Comparison of ENCODE assay signal across 1 cellular context in the genomic region with DNA sequence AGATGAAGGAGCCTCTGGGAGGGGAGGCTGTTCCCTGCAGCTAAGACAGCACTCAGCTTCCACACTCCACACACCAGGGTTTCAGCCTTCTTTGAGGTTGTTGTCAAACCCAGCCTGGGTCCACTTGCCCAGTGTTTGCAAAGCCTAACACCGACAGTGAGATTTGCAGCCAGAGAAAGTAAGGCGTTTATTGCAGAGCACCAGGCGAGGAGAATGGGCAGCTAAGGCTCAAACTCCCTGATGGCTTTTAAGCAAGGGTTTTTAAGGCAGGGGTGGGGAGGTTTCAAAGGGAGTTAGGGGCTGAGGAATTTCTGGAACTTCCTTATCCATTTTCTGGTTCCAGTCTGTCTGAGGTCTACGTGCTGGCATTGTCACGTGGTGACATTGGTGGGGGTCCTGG.
TF ChIP-seq lines count a peak whose summit lies in the region.

No MANE protein-coding gene starts in this region.

TF ChIP-seq in GM23338, 12 proteins besides CTCF, POLR2A, EP300 and RAD21:
- TF ChIP-seq EZH2phosphoT487 (IDR thresholded peaks at IDR 0.05; ENCODE audit: unreplicated experiment) (no peak), EZH2 (IDR thresholded peaks at IDR 0.05; ENCODE audit: low read depth, unreplicated experiment) (no peak), ETS1 (IDR thresholded peaks at IDR 0.05) (no peak), ZNF462 (CRISPR knock-in tag; IDR thresholded peaks at IDR 0.05) (no peak), ZNF114 (CRISPR knock-in tag; IDR thresholded peaks at IDR 0.05) (no peak), POLR2AphosphoS5 (IDR thresholded peaks at IDR 0.05; ENCODE audit: low read depth) (no peak), NANOG (IDR thresholded peaks at IDR 0.05; ENCODE audit: borderline replicate concordance) (no peak), CREB1 (CRISPR knock-in tag; IDR thresholded peaks at IDR 0.05; ENCODE audit: low read depth) (no peak), JUNB (IDR thresholded peaks at IDR 0.05; ENCODE audit: unreplicated experiment) (no peak), STAT1 (IDR thresholded peaks at IDR 0.05; ENCODE audit: unreplicated experiment) (no peak), ZNF331 (CRISPR knock-in tag; IDR thresholded peaks at IDR 0.05; ENCODE audit: low read depth) (no peak)
- TF ChIP-seq, protein P1, sequence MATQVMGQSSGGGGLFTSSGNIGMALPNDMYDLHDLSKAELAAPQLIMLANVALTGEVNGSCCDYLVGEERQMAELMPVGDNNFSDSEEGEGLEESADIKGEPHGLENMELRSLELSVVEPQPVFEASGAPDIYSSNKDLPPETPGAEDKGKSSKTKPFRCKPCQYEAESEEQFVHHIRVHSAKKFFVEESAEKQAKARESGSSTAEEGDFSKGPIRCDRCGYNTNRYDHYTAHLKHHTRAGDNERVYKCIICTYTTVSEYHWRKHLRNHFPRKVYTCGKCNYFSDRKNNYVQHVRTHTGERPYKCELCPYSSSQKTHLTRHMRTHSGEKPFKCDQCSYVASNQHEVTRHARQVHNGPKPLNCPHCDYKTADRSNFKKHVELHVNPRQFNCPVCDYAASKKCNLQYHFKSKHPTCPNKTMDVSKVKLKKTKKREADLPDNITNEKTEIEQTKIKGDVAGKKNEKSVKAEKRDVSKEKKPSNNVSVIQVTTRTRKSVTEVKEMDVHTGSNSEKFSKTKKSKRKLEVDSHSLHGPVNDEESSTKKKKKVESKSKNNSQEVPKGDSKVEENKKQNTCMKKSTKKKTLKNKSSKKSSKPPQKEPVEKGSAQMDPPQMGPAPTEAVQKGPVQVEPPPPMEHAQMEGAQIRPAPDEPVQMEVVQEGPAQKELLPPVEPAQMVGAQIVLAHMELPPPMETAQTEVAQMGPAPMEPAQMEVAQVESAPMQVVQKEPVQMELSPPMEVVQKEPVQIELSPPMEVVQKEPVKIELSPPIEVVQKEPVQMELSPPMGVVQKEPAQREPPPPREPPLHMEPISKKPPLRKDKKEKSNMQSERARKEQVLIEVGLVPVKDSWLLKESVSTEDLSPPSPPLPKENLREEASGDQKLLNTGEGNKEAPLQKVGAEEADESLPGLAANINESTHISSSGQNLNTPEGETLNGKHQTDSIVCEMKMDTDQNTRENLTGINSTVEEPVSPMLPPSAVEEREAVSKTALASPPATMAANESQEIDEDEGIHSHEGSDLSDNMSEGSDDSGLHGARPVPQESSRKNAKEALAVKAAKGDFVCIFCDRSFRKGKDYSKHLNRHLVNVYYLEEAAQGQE (IDR thresholded peaks at IDR 0.05; ENCODE audit: unreplicated experiment): no peak
